ENCODE assay signal across 1 cellular context in genomic region chr6:135066806-135067205, GRCh38.
TF ChIP-seq lines count a peak whose summit lies in the region.

No MANE protein-coding gene starts in this region.

TF ChIP-seq in GM12878, 131 proteins besides CTCF, POLR2A, EP300 and RAD21:
- peak in 1 of 2 experiments; percentile 38; a peak in 1 of 4 replicates for TF ChIP-seq IKZF2 (IDR thresholded peaks at IDR 0.05)
- TF ChIP-seq RBBP5 (conservative IDR thresholded peaks at IDR 0.05): no peak
- TF ChIP-seq CUX1 (IDR thresholded peaks at IDR 0.05; ENCODE audit: insufficient replicate concordance, low read depth, low read length): no peak
- TF ChIP-seq ETV6 (conservative IDR thresholded peaks at IDR 0.05 in 1 of 2, IDR thresholded peaks at IDR 0.05 in 1 of 2; ENCODE audit: borderline replicate concordance in 1 of 2, low read depth in 1 of 2): peak in 1 of 2 experiments; percentile 40; a peak in 1 of 4 replicates
- no peak; the same call in none of the 2 replicates for TF ChIP-seq JUNB (IDR thresholded peaks at IDR 0.05)
- TF ChIP-seq KLF5 (IDR thresholded peaks at IDR 0.05; ENCODE audit: partially characterized antibody): no peak
- no peak for TF ChIP-seq ESRRA (IDR thresholded peaks at IDR 0.05; ENCODE audit: low read length)
- peak; percentile 37; the same call in 1 of the 2 replicates for TF ChIP-seq ATF7 (IDR thresholded peaks at IDR 0.05; ENCODE audit: low read depth)
- no peak for TF ChIP-seq RELB (IDR thresholded peaks at IDR 0.05; ENCODE audit: low read depth)
- TF ChIP-seq SMAD1 (IDR thresholded peaks at IDR 0.05; ENCODE audit: low read depth, partially characterized antibody): no peak
- TF ChIP-seq IRF4 (IDR thresholded peaks at IDR 0.05; ENCODE audit: low read depth, low read length): no peak
- no peak for TF ChIP-seq GABPA (IDR thresholded peaks at IDR 0.05; ENCODE audit: low read depth)
- no peak for TF ChIP-seq NR2C1 (IDR thresholded peaks at IDR 0.05)
- TF ChIP-seq ATF2 (IDR thresholded peaks at IDR 0.05; ENCODE audit: low read length): peak; percentile 68
- no peak for TF ChIP-seq HDAC2 (IDR thresholded peaks at IDR 0.05)
- no peak for TF ChIP-seq CBFB (IDR thresholded peaks at IDR 0.05; ENCODE audit: low read depth)
- peak; percentile 48; the same call in 1 of the 2 replicates for TF ChIP-seq GATAD2B (conservative IDR thresholded peaks at IDR 0.05; ENCODE audit: low read depth)
- TF ChIP-seq PBX3 (IDR thresholded peaks at IDR 0.05; ENCODE audit: insufficient replicate concordance, low read depth, low read length): no peak
- no peak for TF ChIP-seq TBL1XR1 (IDR thresholded peaks at IDR 0.05; ENCODE audit: low read depth, low read length)
- TF ChIP-seq ATF3 (IDR thresholded peaks at IDR 0.05; ENCODE audit: borderline replicate concordance, extremely low read depth, low read depth, low read length): no peak
- TF ChIP-seq YY1 (IDR thresholded peaks at IDR 0.05; ENCODE audit: low read depth, low read length): no peak
- peak; percentile 68 for TF ChIP-seq SPI1 (IDR thresholded peaks at IDR 0.05; ENCODE audit: borderline replicate concordance, insufficient read depth, low read depth, low read length)
- no peak for TF ChIP-seq ZZZ3 (IDR thresholded peaks at IDR 0.05; ENCODE audit: control insufficient read depth, insufficient read length, low read depth)
- TF ChIP-seq ZNF592 (IDR thresholded peaks at IDR 0.05): no peak
- peak; percentile 64 for TF ChIP-seq EED (IDR thresholded peaks at IDR 0.05; ENCODE audit: low read depth)
- no peak for TF ChIP-seq CHD2 (IDR thresholded peaks at IDR 0.05; ENCODE audit: borderline replicate concordance, low read depth, low read length)
